Comparison of ENCODE assay signal across 1 cellular context in genomic region chr21:43782741-43783700, GRCh38.
A peak's percentile ranks its signal among the peaks of the same experiment; 100 is the strongest.
TF ChIP-seq lines count a peak whose summit lies in the region.

No MANE protein-coding gene starts in this region.

TF ChIP-seq in HepG2, 621 proteins besides CTCF, POLR2A, EP300 and RAD21 (continued from another document and continues in another):
- TF ChIP-seq ZNF407 (CRISPR knock-in tag; IDR thresholded peaks at IDR 0.05; ENCODE audit: not compliant biosample characterization) (peak; percentile 27), FOXO4 (CRISPR knock-in tag; conservative IDR thresholded peaks at IDR 0.05) (no peak), ZNF264 (CRISPR knock-in tag; IDR thresholded peaks at IDR 0.05) (peak; percentile 94), ESRRA (CRISPR knock-in tag; IDR thresholded peaks at IDR 0.05; ENCODE audit: low read depth) (peak; percentile 74), HOXD1 (CRISPR knock-in tag; IDR thresholded peaks at IDR 0.05) (no peak), ZSCAN20 (CRISPR knock-in tag; IDR thresholded peaks at IDR 0.05; ENCODE audit: borderline replicate concordance) (no peak), ZSCAN29 (CRISPR knock-in tag; conservative IDR thresholded peaks at IDR 0.05) (no peak), MZF1 (CRISPR knock-in tag; IDR thresholded peaks at IDR 0.05; ENCODE audit: borderline replicate concordance) (no peak), ZFP36 (IDR thresholded peaks at IDR 0.05; ENCODE audit: borderline replicate concordance, low read depth, low read length, partially characterized antibody) (no peak), EHMT2 (IDR thresholded peaks at IDR 0.05; ENCODE audit: borderline replicate concordance, low read depth, low read length) (no peak), ZNF674 (CRISPR knock-in tag; IDR thresholded peaks at IDR 0.05; ENCODE audit: low read depth) (no peak; the same call in 1 of the 2 replicates), ZNF441 (CRISPR knock-in tag; IDR thresholded peaks at IDR 0.05; ENCODE audit: borderline replicate concordance) (no peak), CC2D1A (CRISPR knock-in tag; IDR thresholded peaks at IDR 0.05) (no peak), ZSCAN12 (CRISPR knock-in tag; IDR thresholded peaks at IDR 0.05) (no peak), MIER3 (CRISPR knock-in tag; IDR thresholded peaks at IDR 0.05; ENCODE audit: borderline replicate concordance) (peak; percentile 75; the same call in 1 of the 2 replicates), ZNF496 (CRISPR knock-in tag; IDR thresholded peaks at IDR 0.05; ENCODE audit: insufficient replicate concordance) (no peak), BRD4 (CRISPR knock-in tag; IDR thresholded peaks at IDR 0.05) (no peak; the same call in 1 of the 2 replicates), SMAD9 (CRISPR knock-in tag; IDR thresholded peaks at IDR 0.05) (no peak), MXD1 (CRISPR knock-in tag; IDR thresholded peaks at IDR 0.05) (peak; percentile 42; the same call in 1 of the 2 replicates), ZNF234 (CRISPR knock-in tag; conservative IDR thresholded peaks at IDR 0.05) (no peak), ZNF326 (CRISPR knock-in tag; IDR thresholded peaks at IDR 0.05; ENCODE audit: borderline replicate concordance) (no peak), ZNF510 (CRISPR knock-in tag; IDR thresholded peaks at IDR 0.05; ENCODE audit: low read depth) (no peak), HNRNPH1 (optimal IDR thresholded peaks at IDR 0.05; ENCODE audit: low read depth, low read length) (no peak), ZNF761 (CRISPR knock-in tag; conservative IDR thresholded peaks at IDR 0.05) (no peak), ZNF230 (CRISPR knock-in tag; IDR thresholded peaks at IDR 0.05) (no peak; the same call in 1 of the 2 replicates), CREM (IDR thresholded peaks at IDR 0.05) (peak; percentile 77; the same call in 1 of the 2 replicates), CREM (CRISPR knock-in tag; IDR thresholded peaks at IDR 0.05) (no peak), HDAC6 (IDR thresholded peaks at IDR 0.05; ENCODE audit: low read depth, low read length) (no peak), ZNF431 (CRISPR knock-in tag; IDR thresholded peaks at IDR 0.05; ENCODE audit: borderline replicate concordance, low read depth) (0 out of 2 replicates have a peak, but pooled peaks have one; percentile 50), ZNF777 (CRISPR knock-in tag; IDR thresholded peaks at IDR 0.05) (no peak), SP4 (CRISPR knock-in tag; IDR thresholded peaks at IDR 0.05) (0 out of 2 replicates have a peak, but pooled peaks have one; percentile 34)
- TF ChIP-seq, protein P1, sequence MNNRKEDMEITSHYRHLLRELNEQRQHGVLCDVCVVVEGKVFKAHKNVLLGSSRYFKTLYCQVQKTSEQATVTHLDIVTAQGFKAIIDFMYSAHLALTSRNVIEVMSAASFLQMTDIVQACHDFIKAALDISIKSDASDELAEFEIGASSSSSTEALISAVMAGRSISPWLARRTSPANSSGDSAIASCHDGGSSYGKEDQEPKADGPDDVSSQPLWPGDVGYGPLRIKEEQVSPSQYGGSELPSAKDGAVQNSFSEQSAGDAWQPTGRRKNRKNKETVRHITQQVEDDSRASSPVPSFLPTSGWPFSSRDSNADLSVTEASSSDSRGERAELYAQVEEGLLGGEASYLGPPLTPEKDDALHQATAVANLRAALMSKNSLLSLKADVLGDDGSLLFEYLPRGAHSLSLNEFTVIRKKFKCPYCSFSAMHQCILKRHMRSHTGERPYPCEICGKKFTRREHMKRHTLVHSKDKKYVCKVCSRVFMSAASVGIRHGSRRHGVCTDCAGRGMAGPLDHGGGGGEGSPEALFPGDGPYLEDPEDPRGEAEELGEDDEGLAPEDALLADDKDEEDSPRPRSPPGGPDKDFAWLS (CRISPR knock-in tag; IDR thresholded peaks at IDR 0.05; ENCODE audit: borderline replicate concordance): no peak
- TF ChIP-seq, protein P2, sequence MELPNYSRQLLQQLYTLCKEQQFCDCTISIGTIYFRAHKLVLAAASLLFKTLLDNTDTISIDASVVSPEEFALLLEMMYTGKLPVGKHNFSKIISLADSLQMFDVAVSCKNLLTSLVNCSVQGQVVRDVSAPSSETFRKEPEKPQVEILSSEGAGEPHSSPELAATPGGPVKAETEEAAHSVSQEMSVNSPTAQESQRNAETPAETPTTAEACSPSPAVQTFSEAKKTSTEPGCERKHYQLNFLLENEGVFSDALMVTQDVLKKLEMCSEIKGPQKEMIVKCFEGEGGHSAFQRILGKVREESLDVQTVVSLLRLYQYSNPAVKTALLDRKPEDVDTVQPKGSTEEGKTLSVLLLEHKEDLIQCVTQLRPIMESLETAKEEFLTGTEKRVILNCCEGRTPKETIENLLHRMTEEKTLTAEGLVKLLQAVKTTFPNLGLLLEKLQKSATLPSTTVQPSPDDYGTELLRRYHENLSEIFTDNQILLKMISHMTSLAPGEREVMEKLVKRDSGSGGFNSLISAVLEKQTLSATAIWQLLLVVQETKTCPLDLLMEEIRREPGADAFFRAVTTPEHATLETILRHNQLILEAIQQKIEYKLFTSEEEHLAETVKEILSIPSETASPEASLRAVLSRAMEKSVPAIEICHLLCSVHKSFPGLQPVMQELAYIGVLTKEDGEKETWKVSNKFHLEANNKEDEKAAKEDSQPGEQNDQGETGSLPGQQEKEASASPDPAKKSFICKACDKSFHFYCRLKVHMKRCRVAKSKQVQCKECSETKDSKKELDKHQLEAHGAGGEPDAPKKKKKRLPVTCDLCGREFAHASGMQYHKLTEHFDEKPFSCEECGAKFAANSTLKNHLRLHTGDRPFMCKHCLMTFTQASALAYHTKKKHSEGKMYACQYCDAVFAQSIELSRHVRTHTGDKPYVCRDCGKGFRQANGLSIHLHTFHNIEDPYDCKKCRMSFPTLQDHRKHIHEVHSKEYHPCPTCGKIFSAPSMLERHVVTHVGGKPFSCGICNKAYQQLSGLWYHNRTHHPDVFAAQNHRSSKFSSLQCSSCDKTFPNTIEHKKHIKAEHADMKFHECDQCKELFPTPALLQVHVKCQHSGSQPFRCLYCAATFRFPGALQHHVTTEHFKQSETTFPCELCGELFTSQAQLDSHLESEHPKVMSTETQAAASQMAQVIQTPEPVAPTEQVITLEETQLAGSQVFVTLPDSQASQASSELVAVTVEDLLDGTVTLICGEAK (IDR thresholded peaks at IDR 0.05): no peak
- TF ChIP-seq, protein P2 (CRISPR knock-in tag; IDR thresholded peaks at IDR 0.05): peak; percentile 34; the same call in 1 of the 2 replicates
- TF ChIP-seq, protein P3, sequence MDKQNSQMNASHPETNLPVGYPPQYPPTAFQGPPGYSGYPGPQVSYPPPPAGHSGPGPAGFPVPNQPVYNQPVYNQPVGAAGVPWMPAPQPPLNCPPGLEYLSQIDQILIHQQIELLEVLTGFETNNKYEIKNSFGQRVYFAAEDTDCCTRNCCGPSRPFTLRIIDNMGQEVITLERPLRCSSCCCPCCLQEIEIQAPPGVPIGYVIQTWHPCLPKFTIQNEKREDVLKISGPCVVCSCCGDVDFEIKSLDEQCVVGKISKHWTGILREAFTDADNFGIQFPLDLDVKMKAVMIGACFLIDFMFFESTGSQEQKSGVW (CRISPR knock-in tag; IDR thresholded peaks at IDR 0.05; ENCODE audit: borderline replicate concordance): no peak
- TF ChIP-seq, protein P4, sequence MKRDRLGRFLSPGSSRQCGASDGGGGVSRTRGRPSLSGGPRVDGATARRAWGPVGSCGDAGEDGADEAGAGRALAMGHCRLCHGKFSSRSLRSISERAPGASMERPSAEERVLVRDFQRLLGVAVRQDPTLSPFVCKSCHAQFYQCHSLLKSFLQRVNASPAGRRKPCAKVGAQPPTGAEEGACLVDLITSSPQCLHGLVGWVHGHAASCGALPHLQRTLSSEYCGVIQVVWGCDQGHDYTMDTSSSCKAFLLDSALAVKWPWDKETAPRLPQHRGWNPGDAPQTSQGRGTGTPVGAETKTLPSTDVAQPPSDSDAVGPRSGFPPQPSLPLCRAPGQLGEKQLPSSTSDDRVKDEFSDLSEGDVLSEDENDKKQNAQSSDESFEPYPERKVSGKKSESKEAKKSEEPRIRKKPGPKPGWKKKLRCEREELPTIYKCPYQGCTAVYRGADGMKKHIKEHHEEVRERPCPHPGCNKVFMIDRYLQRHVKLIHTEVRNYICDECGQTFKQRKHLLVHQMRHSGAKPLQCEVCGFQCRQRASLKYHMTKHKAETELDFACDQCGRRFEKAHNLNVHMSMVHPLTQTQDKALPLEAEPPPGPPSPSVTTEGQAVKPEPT (CRISPR knock-in tag; IDR thresholded peaks at IDR 0.05; ENCODE audit: low read depth): 0 out of 2 replicates have a peak, but pooled peaks have one; percentile 82
